In the genomic region with DNA sequence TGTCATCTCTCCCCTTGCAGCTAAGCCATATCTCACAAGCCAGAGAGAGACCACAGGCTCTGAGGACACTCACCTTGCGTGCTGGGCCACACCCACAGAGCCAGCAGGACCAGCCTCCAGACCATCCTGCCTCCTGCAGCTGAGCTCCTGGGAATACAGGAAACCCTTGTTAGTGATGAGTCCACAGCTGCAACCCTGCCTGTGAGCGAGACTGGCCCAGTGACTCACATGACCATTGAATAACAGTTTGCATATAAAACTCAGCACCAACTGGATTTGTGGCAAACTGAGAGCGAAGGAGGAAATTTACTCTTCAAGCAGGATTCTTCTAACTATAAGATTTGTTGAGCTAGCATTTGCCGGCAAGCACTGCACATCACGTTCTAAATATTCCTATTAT, we compare ENCODE assay signal across 9 cellular contexts. TPM values are rescaled to one million over a fixed set of nuclear protein-coding genes. Genes with fewer than 3 reads are reported as not detected.
A peak's percentile ranks its signal among the peaks of the same experiment; 100 is the strongest.
DNase-seq lines count a peak whose midpoint lies in the region; ATAC-seq and TF ChIP-seq lines count a peak whose summit lies in the region.
"Had no signal": no experiment of that assay in that cellular context is flagged by ENCODE, and none has a peak within 500 bp of the region (broad histone marks: within the 10 kb centered on the region; RNA-seq: fewer than 3 reads in every experiment).

No MANE protein-coding gene starts in this region.

- H3K4me3 ChIP-seq in RWPE2 (ENCODE audit: severe bottlenecking) (no peak overlapping the region), fibroblast of the aortic adventitia (ENCODE audit: low read depth, low read length) (peak overlapping the region; percentile 100), ovary (peak overlapping the region; percentile 47)

- peak; percentile 94 for ATAC-seq in RWPE2 (ENCODE audit: low read depth)
- no peak for ATAC-seq in HG02642 (IDR thresholded peaks at IDR 0.05; ENCODE audit: poor library complexity, unreplicated experiment)
- ATAC-seq in HG03571 (IDR thresholded peaks at IDR 0.05; ENCODE audit: unreplicated experiment) = no peak

- intact Hi-C loops in ovary (cut with DNase I) = loop anchor here in 1 of 4 donors (10.0 kb wide), 1 partner anchor 174 kb away; no protein-coding TSS in a partner anchor

- H3K27me3 ChIP-seq in RWPE2 (ENCODE audit: insufficient read depth, poor library complexity, severe bottlenecking) (no peaks in the 10 kb centered on the region), ovary (no peaks in the 10 kb centered on the region)

- TF ChIP-seq CTCF in RWPE2 (IDR thresholded peaks at IDR 0.05; ENCODE audit: poor library complexity, severe bottlenecking) (no peak), fibroblast of the aortic adventitia (IDR thresholded peaks at IDR 0.05; ENCODE audit: insufficient read depth, low read length) (no peak), ovary (IDR thresholded peaks at IDR 0.05) (no peak)

- H3K9me3 ChIP-seq in RWPE2 (ENCODE audit: severe bottlenecking) (no peaks in the 10 kb centered on the region), ovary (no peaks in the 10 kb centered on the region)

- no peak overlapping the region for H3K27ac ChIP-seq in RWPE2 (ENCODE audit: poor library complexity, severe bottlenecking)
- H3K27ac ChIP-seq in ovary = peak overlapping the region in 1 of 2 donors; percentile 59

- 36 to 43% (median 40%) methylated on average over 5 of the region's 5 CpGs for WGBS in ovary, 3 donors

- H3K4me1 ChIP-seq in RWPE2 (ENCODE audit: insufficient read depth, poor library complexity, severe bottlenecking) = peaks cover 9% of the 10 kb centered on the region
- H3K4me1 ChIP-seq in ovary (ENCODE audit: insufficient read depth) = peaks cover 13% of the 10 kb centered on the region

- no peak for TF ChIP-seq EP300 in ovary (IDR thresholded peaks at IDR 0.05)

- DNase-seq in EH (ENCODE audit: low read depth) (peak; percentile 89), RWPE2 (ENCODE audit: low spot score) (no peak), fibroblast of the aortic adventitia (ENCODE audit: low read depth) (peak; percentile 87), ovary (peak in 3 of 5 donors; percentile 41 to 64 (median 49)), NCI-H82 treated with DMSO at 0.1 percent for 48 hours (lab: John Stamatoyannopoulos, UW; ENCODE audit: unreplicated experiment) (no peak), NCI-H2081 treated with DMSO at 0.1 percent for 48 hours (lab: John Stamatoyannopoulos, UW) (no peak)
- DNase-seq: RPMI8226 had no signal

- H3K36me3 ChIP-seq in RWPE2 (ENCODE audit: low read depth) (no peaks in the 10 kb centered on the region), ovary (no peaks in the 10 kb centered on the region)

- TF ChIP-seq POLR2A in ovary (IDR thresholded peaks at IDR 0.05) = no peak

RNA-seq across cellular contexts. Expression of a gene that starts 3.0 kb away (rescaled TPM):
- 322 and 519 TPM in 2 replicates for total RNA-seq in fibroblast of the aortic adventitia (ENCODE audit: low replicate concordance)
- 100 to 1,000 TPM in 1 of 7 donors, 10 to 100 TPM in 6; 38.0 to 151 (median 72.8) TPM for total RNA-seq in ovary
- 10 to 100 TPM; 26.5 to 65.3 TPM for polyA plus RNA-seq in ovary

Comparison
In these comparisons a context has a peak if more than half of its experiments do, and no peak if none do; other contexts are left out.
1. DNase-seq: peak in EH (single experiment), fibroblast of the aortic adventitia (single experiment) and ovary (3 of 5); none in RWPE2 (single experiment), NCI-H82 treated with DMSO at 0.1 percent for 48 hours (single experiment) and NCI-H2081 treated with DMSO at 0.1 percent for 48 hours (single experiment).